1 cellular context compared by ENCODE assay signal in genomic region chr22:47200273-47201051, GRCh38.
TF ChIP-seq lines count a peak whose summit lies in the region.

No MANE protein-coding gene starts in this region.

TF ChIP-seq in HepG2, 621 proteins besides CTCF, POLR2A, EP300 and RAD21 (continued from another document):
- TF ChIP-seq HNRNPH1 (optimal IDR thresholded peaks at IDR 0.05; ENCODE audit: low read depth, low read length) (no peak), ZNF280B (CRISPR knock-in tag; IDR thresholded peaks at IDR 0.05; ENCODE audit: borderline replicate concordance) (no peak)
